35 cellular contexts compared by ENCODE assay signal in the genomic region with DNA sequence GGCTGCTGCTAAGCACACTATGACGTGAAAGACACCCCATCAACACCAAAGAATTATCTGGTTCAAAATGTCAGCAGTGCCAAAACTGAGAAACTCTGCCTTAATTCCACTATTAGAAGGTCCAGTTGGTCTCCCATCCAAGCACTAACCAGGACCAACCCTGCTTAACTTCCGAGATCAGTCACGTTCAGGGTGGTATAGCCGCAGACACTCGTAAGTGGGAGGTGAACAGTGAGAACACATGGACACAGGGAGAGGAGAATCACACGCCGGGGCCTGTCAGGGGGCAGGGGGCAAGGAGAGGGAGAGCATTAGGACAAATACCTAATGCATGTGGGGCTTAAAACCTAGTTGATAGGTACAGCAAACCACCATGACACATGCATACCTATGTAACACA.
"Had no signal": no experiment of that assay in that cellular context is flagged by ENCODE, and none has a peak within 500 bp of the region (broad histone marks: within the 10 kb centered on the region; RNA-seq: fewer than 3 reads in every experiment).

No MANE protein-coding gene starts in this region.

- H3K4me3 ChIP-seq: ascending aorta, breast epithelium had no signal

- H3K4me3 Mint-ChIP-seq: activated B cell treated with CpG ODN at 0.5 μM for 24 hours; activated CD4-positive, alpha-beta memory T cell treated with anti-CD3 and anti-CD28 coated beads for 36 hours; activated CD4-positive, alpha-beta T cell treated with anti-CD3 and anti-CD28 coated beads, Interleukin-2, amount 10 ng/mL, durations not matched to agents 24 days and 14 days; activated CD8-positive, alpha-beta memory T cell treated with anti-CD3 and anti-CD28 coated beads, Interleukin-2, amount 10 ng/mL, durations not matched to agents 7 days and 5 days; activated CD8-positive, alpha-beta T cell treated with anti-CD3 and anti-CD28 coated beads, Interleukin-2, amount 10 ng/mL, durations not matched to agents 7 days and 5 days; activated naive CD4-positive, alpha-beta T cell treated with anti-CD3 and anti-CD28 coated beads, Interleukin-2, amount 10 ng/mL, durations not matched to agents 7 days and 5 days; activated naive CD4-positive, alpha-beta T cell treated with anti-CD3 and anti-CD28 coated beads, Interleukin-2, amount 50 U/mL, for 24 hours; activated naive CD8-positive, alpha-beta T cell; activated naive CD8-positive, alpha-beta T cell treated with anti-CD3 and anti-CD28 coated beads, Interleukin-2, amount 10 ng/mL, durations not matched to agents 7 days and 5 days; activated naive CD8-positive, alpha-beta T cell treated with anti-CD3 and anti-CD28 coated beads, Interleukin-2, amount 50 U/mL, for 24 hours; activated T-cell treated with anti-CD3 and anti-CD28 coated beads, Interleukin-2, amount 50 U/mL, for 24 hours; T-helper 1 cell treated with Interleukin-12 subunit alpha and Interleukin-12 subunit beta and Interleukin-4 antibody, amounts not matched to agents 30 μg/mL and 1 μg/mL, for 36 hours; T-helper 2 cell treated with Interferon-gamma antibody and Interleukin-4, amounts not matched to agents 5 μg/mL and 100 μg/mL, for 36 hours had no signal

- H3K27ac ChIP-seq: ascending aorta, brain microvascular endothelial cell, breast epithelium, VCaP had no signal

- H3K9me3 ChIP-seq: ascending aorta, breast epithelium had no signal

- H3K27me3 Mint-ChIP-seq: activated naive CD8-positive, alpha-beta T cell treated with anti-CD3 and anti-CD28 coated beads, Interleukin-2, amount 50 U/mL, for 24 hours had no signal

- H3K36me3 Mint-ChIP-seq: activated CD4-positive, alpha-beta memory T cell treated with anti-CD3 and anti-CD28 coated beads for 36 hours; activated CD8-positive, alpha-beta memory T cell treated with anti-CD3 and anti-CD28 coated beads, Interleukin-2, amount 10 ng/mL, durations not matched to agents 7 days and 5 days; activated naive CD4-positive, alpha-beta T cell treated with anti-CD3 and anti-CD28 coated beads, Interleukin-2, amount 10 ng/mL, durations not matched to agents 7 days and 5 days; activated naive CD4-positive, alpha-beta T cell treated with anti-CD3 and anti-CD28 coated beads, Interleukin-2, amount 50 U/mL, for 24 hours; activated naive CD8-positive, alpha-beta T cell treated with anti-CD3 and anti-CD28 coated beads, Interleukin-2, amount 10 ng/mL, durations not matched to agents 7 days and 5 days had no signal

- H3K4me1 ChIP-seq: ascending aorta, breast epithelium had no signal

- H3K9me3 Mint-ChIP-seq: activated CD4-positive, alpha-beta T cell treated with anti-CD3 and anti-CD28 coated beads, Interleukin-2, amount 10 ng/mL, durations not matched to agents 24 days and 14 days; activated naive CD4-positive, alpha-beta T cell treated with anti-CD3 and anti-CD28 coated beads, Interleukin-2, amount 10 ng/mL, durations not matched to agents 7 days and 5 days; activated naive CD8-positive, alpha-beta T cell treated with anti-CD3 and anti-CD28 coated beads, Interleukin-2, amount 10 ng/mL, durations not matched to agents 7 days and 5 days; activated T-helper 2 cell treated with anti-CD3 and anti-CD28 coated beads, Interferon-gamma antibody, Interleukin-2, Interleukin-4, amounts not matched to agents 10 μg/mL and 5 μg/mL and 100 μg/mL, durations not matched to agents 14 hours and 24 hours and 36 hours; T-helper 1 cell treated with Interleukin-12 subunit alpha and Interleukin-12 subunit beta and Interleukin-4 antibody, amounts not matched to agents 30 μg/mL and 1 μg/mL, for 36 hours had no signal

- H3K4me1 Mint-ChIP-seq: activated B cell treated with CpG ODN at 0.5 μM for 24 hours; activated CD4-positive, alpha-beta T cell treated with anti-CD3 and anti-CD28 coated beads, Interleukin-2, amount 10 ng/mL, durations not matched to agents 24 days and 14 days; activated CD8-positive, alpha-beta memory T cell treated with anti-CD3 and anti-CD28 coated beads, Interleukin-2, amount 10 ng/mL, durations not matched to agents 7 days and 5 days; activated naive CD4-positive, alpha-beta T cell treated with anti-CD3 and anti-CD28 coated beads, Interleukin-2, amount 10 ng/mL, durations not matched to agents 7 days and 5 days; activated naive CD4-positive, alpha-beta T cell treated with anti-CD3 and anti-CD28 coated beads, Interleukin-2, amount 50 U/mL, for 24 hours; activated naive CD8-positive, alpha-beta T cell treated with anti-CD3 and anti-CD28 coated beads, Interleukin-2, amount 10 ng/mL, durations not matched to agents 7 days and 5 days; activated naive CD8-positive, alpha-beta T cell treated with anti-CD3 and anti-CD28 coated beads, Interleukin-2, amount 50 U/mL, for 24 hours had no signal

- H3K36me3 ChIP-seq: ascending aorta, brain microvascular endothelial cell, breast epithelium had no signal

- DNase-seq: activated B cell treated with CpG ODN at 0.5 μM for 24 hours; activated CD4-positive, alpha-beta memory T cell treated with anti-CD3 and anti-CD28 coated beads for 36 hours; activated CD4-positive, alpha-beta T cell treated with anti-CD3 and anti-CD28 coated beads for 4 hours; activated CD4-positive, alpha-beta T cell treated with anti-CD3 and anti-CD28 coated beads, Interleukin-2, amount 10 ng/mL, durations not matched to agents 24 days and 14 days; activated CD4-positive, alpha-beta T cell treated with anti-CD3 and anti-CD28 coated beads, Interleukin-2, amount 50 U/mL, for 1 hour; activated CD4-positive, alpha-beta T cell treated with anti-CD3 and anti-CD28 coated beads, Interleukin-2, amount 50 U/mL, for 4 hours; activated CD4-positive, CD25-positive, alpha-beta regulatory T cell treated with anti-CD3 and anti-CD28 coated beads, Interleukin-2, amount 50 U/mL, for 72 hours; activated CD8-positive, alpha-beta memory T cell treated with anti-CD3 and anti-CD28 coated beads for 24 hours; activated CD8-positive, alpha-beta memory T cell treated with anti-CD3 and anti-CD28 coated beads, Interleukin-2, amount 10 ng/mL, durations not matched to agents 7 days and 5 days; activated CD8-positive, alpha-beta memory T cell treated with anti-CD3 and anti-CD28 coated beads, Interleukin-2, amount 50 U/mL, for 48 hours; activated CD8-positive, alpha-beta T cell treated with anti-CD3 and anti-CD28 coated beads, Interleukin-2, amount 10 ng/mL, durations not matched to agents 7 days and 5 days; activated effector memory CD4-positive, alpha-beta T cell treated with Interleukin-2 at 50 U/mL for 16 hours; activated gamma-delta T cell; activated naive CD4-positive, alpha-beta T cell treated with anti-CD3 and anti-CD28 coated beads, Interleukin-2, amount 10 ng/mL, durations not matched to agents 7 days and 5 days; activated naive CD4-positive, alpha-beta T cell treated with Interleukin-2 at 50 U/mL for 16 hours; activated naive CD8-positive, alpha-beta T cell treated with anti-CD3 and anti-CD28 coated beads, Interleukin-2, amount 10 ng/mL, durations not matched to agents 7 days and 5 days; activated naive CD8-positive, alpha-beta T cell treated with anti-CD3 and anti-CD28 coated beads, Interleukin-2, amount 50 U/mL, for 24 hours; activated T-cell treated with anti-CD3 and anti-CD28 coated beads, Interleukin-2, amount 50 U/mL, for 24 hours; activated T-cell treated with anti-CD3 and anti-CD28 coated beads, Interleukin-2, amount 50 U/mL, for 48 hours; amygdala; anterior cingulate cortex; brain microvascular endothelial cell; central memory CD4-positive, alpha-beta T cell; T-helper 1 cell; T-helper 2 cell; T-helper 9 cell had no signal

- H3K27me3 ChIP-seq: ascending aorta, brain microvascular endothelial cell, breast epithelium had no signal

- ATAC-seq: activated CD8-positive, alpha-beta memory T cell treated with anti-CD3 and anti-CD28 coated beads, Interleukin-2, amount 10 ng/mL, durations not matched to agents 7 days and 5 days; activated CD8-positive, alpha-beta T cell treated with anti-CD3 and anti-CD28 coated beads, Interleukin-2, amount 10 ng/mL, durations not matched to agents 7 days and 5 days; activated naive CD8-positive, alpha-beta T cell treated with anti-CD3 and anti-CD28 coated beads, Interleukin-2, amount 50 U/mL, for 24 hours had no signal

- FAIRE-seq: TTC549 had no signal

- H3K27ac Mint-ChIP-seq: activated B cell treated with CpG ODN at 0.5 μM for 24 hours; activated CD4-positive, alpha-beta memory T cell treated with anti-CD3 and anti-CD28 coated beads for 36 hours; activated CD4-positive, alpha-beta T cell treated with anti-CD3 and anti-CD28 coated beads, Interleukin-2, amount 10 ng/mL, durations not matched to agents 24 days and 14 days; activated CD8-positive, alpha-beta memory T cell treated with anti-CD3 and anti-CD28 coated beads, Interleukin-2, amount 10 ng/mL, durations not matched to agents 7 days and 5 days; activated CD8-positive, alpha-beta T cell treated with anti-CD3 and anti-CD28 coated beads, Interleukin-2, amount 10 ng/mL, durations not matched to agents 7 days and 5 days; activated naive CD4-positive, alpha-beta T cell treated with anti-CD3 and anti-CD28 coated beads, Interleukin-2, amount 10 ng/mL, durations not matched to agents 7 days and 5 days; activated naive CD4-positive, alpha-beta T cell treated with anti-CD3 and anti-CD28 coated beads, Interleukin-2, amount 50 U/mL, for 24 hours; activated naive CD8-positive, alpha-beta T cell; activated naive CD8-positive, alpha-beta T cell treated with anti-CD3 and anti-CD28 coated beads, Interleukin-2, amount 10 ng/mL, durations not matched to agents 7 days and 5 days; activated naive CD8-positive, alpha-beta T cell treated with anti-CD3 and anti-CD28 coated beads, Interleukin-2, amount 50 U/mL, for 24 hours; activated T-cell treated with anti-CD3 and anti-CD28 coated beads, Interleukin-2, amount 50 U/mL, for 24 hours; activated T-helper 2 cell treated with anti-CD3 and anti-CD28 coated beads, Interferon-gamma antibody, Interleukin-2, Interleukin-4, amounts not matched to agents 10 μg/mL and 5 μg/mL and 100 μg/mL, durations not matched to agents 14 hours and 24 hours and 36 hours; T-helper 1 cell treated with Interleukin-12 subunit alpha and Interleukin-12 subunit beta and Interleukin-4 antibody, amounts not matched to agents 30 μg/mL and 1 μg/mL, for 36 hours; T-helper 2 cell treated with Interferon-gamma antibody and Interleukin-4, amounts not matched to agents 5 μg/mL and 100 μg/mL, for 36 hours had no signal
